ENCODE assay signal across 16 cellular contexts in the genomic region with DNA sequence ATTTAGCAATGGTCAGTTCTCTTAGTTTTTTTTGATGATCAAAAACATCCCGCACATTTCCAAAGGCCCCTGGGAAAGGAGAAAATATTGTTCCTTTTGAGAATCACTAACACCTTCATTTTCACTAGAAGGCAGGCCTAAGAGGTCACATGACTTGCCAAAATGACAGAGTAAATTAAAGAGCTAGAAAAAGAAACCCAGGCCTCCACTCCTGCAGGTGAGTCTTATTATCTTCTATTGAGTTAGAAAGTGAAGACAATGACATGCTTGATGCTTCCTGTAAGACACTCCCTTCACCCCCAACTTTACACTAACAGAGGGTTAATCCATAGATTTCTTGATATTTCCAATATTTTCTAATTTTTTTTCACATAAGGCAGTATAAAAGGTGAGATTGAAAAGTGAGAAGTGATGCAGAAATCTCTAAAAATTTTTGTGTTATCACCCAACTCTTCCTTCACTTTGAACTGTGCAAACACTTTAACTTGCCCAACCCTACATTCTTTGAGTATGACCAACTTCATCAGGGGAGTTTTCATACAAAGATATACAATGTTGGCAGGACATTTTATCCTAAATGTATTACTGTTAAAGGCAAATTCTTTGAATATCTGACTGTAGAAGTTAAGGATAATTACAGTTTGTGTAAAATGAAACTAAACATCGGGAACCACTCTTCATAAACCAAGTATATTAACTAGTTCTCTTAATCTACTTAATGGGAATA. TPM values are rescaled to one million over a fixed set of nuclear protein-coding genes. Genes with fewer than 3 reads are reported as not detected.
A peak's percentile ranks its signal among the peaks of the same experiment; 100 is the strongest.
DNase-seq lines count a peak whose midpoint lies in the region; ATAC-seq and TF ChIP-seq lines count a peak whose summit lies in the region.
"Had no signal": no experiment of that assay in that cellular context is flagged by ENCODE, and none has a peak within 500 bp of the region (broad histone marks: within the 10 kb centered on the region; RNA-seq: fewer than 3 reads in every experiment).

No MANE protein-coding gene starts in this region.

- no peaks in the 10 kb centered on the region for H3K27me3 ChIP-seq in skeletal muscle satellite cell (ENCODE audit: control insufficient read depth, insufficient read depth, low read length)
- H3K27me3 ChIP-seq: thyroid gland had no signal

- peak; percentile 59 for DNase-seq in HS-27A (ENCODE audit: low read depth)
- DNase-seq in SW480 (ENCODE audit: low spot score) = peak; percentile 13
- peak; percentile 52 for DNase-seq in fibroblast of pulmonary artery (ENCODE audit: low read depth)
- DNase-seq in putamen (ENCODE audit: low spot score) = no peak
- DNase-seq in GM13977 (ENCODE audit: low spot score) = no peak
- DNase-seq in islet precursor cell = no peak
- DNase-seq: CD4-positive, CD25-positive, alpha-beta regulatory T cell; endodermal cell; head of caudate nucleus; naive thymus-derived CD4-positive, alpha-beta T cell; NCI-H1105; NCI-H2227 treated with DMSO at 0.1 percent for 48 hours; thyroid gland had no signal

- H3K36me3 ChIP-seq in skeletal muscle satellite cell (ENCODE audit: insufficient read depth, low read length) = no peaks in the 10 kb centered on the region
- H3K36me3 ChIP-seq: thyroid gland had no signal

- no peak for ATAC-seq in HG02938 (IDR thresholded peaks at IDR 0.05; ENCODE audit: unreplicated experiment)
- ATAC-seq: left lobe of liver; naive thymus-derived CD4-positive, alpha-beta T cell had no signal

- peaks cover 13% of the 10 kb centered on the region for H3K4me1 ChIP-seq in skeletal muscle satellite cell (ENCODE audit: control insufficient read depth, insufficient read depth, low read length)
- H3K4me1 ChIP-seq: thyroid gland had no signal

- in situ Hi-C loops in GM13977 (cut with MboI; ENCODE audit: low pct_unique_long_range_greater_than_20kb, low sequenced_read_pairs, unreplicated experiment) = no loop called here

- H3K4me2 ChIP-seq in skeletal muscle satellite cell (ENCODE audit: low read length) = peak overlapping the region; percentile 63

- H3K4me3 ChIP-seq in fibroblast of pulmonary artery (replicated peaks; ENCODE audit: low read depth, low read length) = no peak overlapping the region
- peak overlapping the region; percentile 39 for H3K4me3 ChIP-seq in skeletal muscle satellite cell (ENCODE audit: low read length)
- H3K4me3 ChIP-seq: thyroid gland had no signal

- no peak overlapping the region for H3K9ac ChIP-seq in skeletal muscle satellite cell (ENCODE audit: low read depth, low read length)

- TF ChIP-seq CTCF in fibroblast of pulmonary artery (IDR thresholded peaks at IDR 0.05; ENCODE audit: low read length, missing control alignments) = no peak
- TF ChIP-seq CTCF in GM13977 (IDR thresholded peaks at IDR 0.05; ENCODE audit: extremely low read depth, insufficient read depth, missing control alignments) = no peak

- no peaks in the 10 kb centered on the region for H3K9me3 ChIP-seq in skeletal muscle satellite cell (replicated peaks; ENCODE audit: low read length)
- H3K9me3 ChIP-seq: thyroid gland had no signal

RNA-seq across cellular contexts. Expression of a gene that starts 57.1 kb away (rescaled TPM):
- total RNA-seq in skeletal muscle satellite cell (2012; rRNA removed) = 223 and 361 TPM in 2 replicates

Comparison
In these comparisons a context has a peak if more than half of its experiments do, and no peak if none do; other contexts are left out.
1. DNase-seq: peak in HS-27A (single experiment), SW480 (single experiment) and fibroblast of pulmonary artery (single experiment); none in putamen (single experiment), GM13977 (single experiment) and islet precursor cell (single experiment).